8 cellular contexts compared by ENCODE assay signal in genomic region chr17:28370035-28370743, GRCh38. TPM values are rescaled to one million over a fixed set of nuclear protein-coding genes. Genes with fewer than 3 reads are reported as not detected.
A peak's percentile ranks its signal among the peaks of the same experiment; 100 is the strongest.
DNase-seq lines count a peak whose midpoint lies in the region; ATAC-seq and TF ChIP-seq lines count a peak whose summit lies in the region.

A gene with protein sequence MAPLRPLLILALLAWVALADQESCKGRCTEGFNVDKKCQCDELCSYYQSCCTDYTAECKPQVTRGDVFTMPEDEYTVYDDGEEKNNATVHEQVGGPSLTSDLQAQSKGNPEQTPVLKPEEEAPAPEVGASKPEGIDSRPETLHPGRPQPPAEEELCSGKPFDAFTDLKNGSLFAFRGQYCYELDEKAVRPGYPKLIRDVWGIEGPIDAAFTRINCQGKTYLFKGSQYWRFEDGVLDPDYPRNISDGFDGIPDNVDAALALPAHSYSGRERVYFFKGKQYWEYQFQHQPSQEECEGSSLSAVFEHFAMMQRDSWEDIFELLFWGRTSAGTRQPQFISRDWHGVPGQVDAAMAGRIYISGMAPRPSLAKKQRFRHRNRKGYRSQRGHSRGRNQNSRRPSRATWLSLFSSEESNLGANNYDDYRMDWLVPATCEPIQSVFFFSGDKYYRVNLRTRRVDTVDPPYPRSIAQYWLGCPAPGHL (minus strand): TSS chr17:28370307. CDS start chr17:28370203, 104 bp downstream.

- H3K4me1 ChIP-seq in lung (ENCODE audit: control insufficient read depth in 2 of 2, insufficient read depth in 2 of 2, low read length in 2 of 2): peaks cover 0 to 20% of the 10 kb centered on the region in 2 donors
- peaks cover 17% of the 10 kb centered on the region for H3K4me1 ChIP-seq in vagina

- intact Hi-C loops in vagina (cut with DNase I): no loop called here

- peak; percentile 30 for ATAC-seq in lung (ENCODE audit: insufficient read depth, low FRiP score)
- ATAC-seq in HG03460 (IDR thresholded peaks at IDR 0.05; ENCODE audit: unreplicated experiment): no peak
- no peak for ATAC-seq in HG03196 (IDR thresholded peaks at IDR 0.05; ENCODE audit: unreplicated experiment)

- WGBS in lung, 2 donors: 29 to 33% methylated on average over 8 of the region's 8 CpGs

- no peak for TF ChIP-seq CTCF in lung (IDR thresholded peaks at IDR 0.05; ENCODE audit: control extremely low read depth, extremely low read depth)
- no peak for TF ChIP-seq CTCF in vagina (IDR thresholded peaks at IDR 0.05)

- H3K36me3 ChIP-seq in lung (ENCODE audit: control insufficient read depth in 2 of 2, insufficient read depth in 2 of 2, low read length in 2 of 2) (no peaks in the 10 kb centered on the region), vagina (no peaks in the 10 kb centered on the region)

- no peaks in the 10 kb centered on the region for H3K9me3 ChIP-seq in lung (ENCODE audit: control insufficient read depth in 2 of 2, insufficient read depth in 1 of 2, low read length in 1 of 2)
- no peaks in the 10 kb centered on the region for H3K9me3 ChIP-seq in vagina

- H3K27me3 ChIP-seq in lung (ENCODE audit: control insufficient read depth, insufficient read depth) (no peaks in the 10 kb centered on the region), vagina (no peaks in the 10 kb centered on the region)

- DNase-seq in NCI-H82 treated with DMSO at 0.1 percent for 48 hours (lab: John Stamatoyannopoulos, UW; ENCODE audit: unreplicated experiment) (peak; percentile 97), caudate nucleus (lab: John Stamatoyannopoulos, UW) (no peak), lung (ENCODE audit: low spot score) (no peak), vagina (ENCODE audit: extremely low spot score in 2 of 2) (no peak), globus pallidus (ENCODE audit: low spot score) (no peak)

- H3K27ac ChIP-seq in caudate nucleus (ENCODE audit: low read depth, low read length) (peak within 1 kb of the TSS; percentile 88), lung (ENCODE audit: low read depth in 1 of 2, low read length in 1 of 2) (peak within 1 kb of the TSS; percentile 12 to 61), vagina (peak within 1 kb of the TSS; percentile 53)

- H3K4me3 ChIP-seq in GM08714 (ENCODE audit: low read length) (peak within 1 kb of the TSS; percentile 12; the same call in 1 of the 2 replicates), lung (peak within 1 kb of the TSS; percentile 10), vagina (peak within 1 kb of the TSS; percentile 50 to 72)

- TF ChIP-seq POLR2A in vagina (IDR thresholded peaks at IDR 0.05): no peak

RNA-seq across cellular contexts. Expression of the gene that starts here (rescaled TPM):
- total RNA-seq in lung: 1 to 10 TPM in 1 of 2 donors, under 1 TPM in 1; 0.40 to 2.5 TPM
- polyA plus RNA-seq in lung: 1 to 10 TPM; 1.3 to 1.9 TPM
- 2.7 TPM for total RNA-seq in vagina

Comparison
In these comparisons a context has a peak if more than half of its experiments do, and no peak if none do; other contexts are left out.
1. H3K4me3 ChIP-seq: peak in every context shown above with its lines; median percentile 61 in vagina; 12 in GM08714; 10 in lung.
2. H3K27ac ChIP-seq: peak in every context shown above with its lines; median percentile 88 in caudate nucleus; 53 in vagina; 36 in lung.